Comparison of ENCODE assay signal across 30 cellular contexts in genomic region chr6:133757330-133757729, GRCh38.
A peak's percentile ranks its signal among the peaks of the same experiment; 100 is the strongest.
DNase-seq lines count a peak whose midpoint lies in the region; ATAC-seq, FAIRE-seq and TF ChIP-seq lines count a peak whose summit lies in the region.
"Had no signal": no experiment of that assay in that cellular context is flagged by ENCODE, and none has a peak within 500 bp of the region (broad histone marks: within the 10 kb centered on the region; RNA-seq: fewer than 3 reads in every experiment).

No MANE protein-coding gene starts in this region.

- DNase-seq in cardiac fibroblast (ENCODE audit: low read depth in 2 of 2) = peak; percentile 55 to 80
- DNase-seq in fibroblast of the aortic adventitia (ENCODE audit: low read depth) = peak; percentile 76
- DNase-seq in pancreas = no peak
- DNase-seq in upper lobe of left lung = no peak
- DNase-seq in NCI-H1048 (lab: John Stamatoyannopoulos, UW) = no peak
- no peak for DNase-seq in SW 1271 (lab: John Stamatoyannopoulos, UW)
- DNase-seq in CD8-positive, alpha-beta memory T cell = no peak
- DNase-seq: activated CD4-positive, alpha-beta memory T cell treated with anti-CD3 and anti-CD28 coated beads for 36 hours; activated CD4-positive, CD25-positive, alpha-beta regulatory T cell treated with anti-CD3 and anti-CD28 coated beads, Interleukin-2, amount 50 U/mL, for 72 hours; activated CD8-positive, alpha-beta memory T cell treated with anti-CD3 and anti-CD28 coated beads, Interleukin-2, amount 50 U/mL, for 4 hours; aorta; caudate nucleus; dermis blood vessel endothelial cell; DND-41; HCEC 1CT; NCI-H1417; NCI-H2029 treated with DMSO at 0.1 percent for 48 hours; NCI-H226; NCI-H82; nucleus accumbens; RPMI8226; small intestine had no signal

- H3K36me3 ChIP-seq in pancreas = no peaks in the 10 kb centered on the region
- H3K36me3 ChIP-seq in upper lobe of left lung = no peaks in the 10 kb centered on the region
- H3K36me3 ChIP-seq in CD8-positive, alpha-beta memory T cell (ENCODE audit: insufficient read depth, low read length) = no peaks in the 10 kb centered on the region

- TF ChIP-seq POLR2A in upper lobe of left lung (IDR thresholded peaks at IDR 0.05) = no peak

- H3K27ac ChIP-seq in pancreas = no peak overlapping the region
- H3K27ac ChIP-seq in upper lobe of left lung = peak overlapping the region in 3 of 4 donors; percentile 36 to 75 (median 37)
- H3K27ac ChIP-seq in CD8-positive, alpha-beta memory T cell (ENCODE audit: low read depth, low read length) = no peak overlapping the region
- H3K27ac ChIP-seq: SK-N-MC had no signal

- no peaks in the 10 kb centered on the region for H3K36me3 Mint-ChIP-seq in CD8-positive, alpha-beta memory T cell
- H3K36me3 Mint-ChIP-seq: activated CD4-positive, alpha-beta memory T cell treated with anti-CD3 and anti-CD28 coated beads for 36 hours; activated naive CD8-positive, alpha-beta T cell; type B pancreatic cell had no signal

- no peaks in the 10 kb centered on the region for H3K27me3 ChIP-seq in pancreas
- no peaks in the 10 kb centered on the region for H3K27me3 ChIP-seq in upper lobe of left lung
- no peaks in the 10 kb centered on the region for H3K27me3 ChIP-seq in CD8-positive, alpha-beta memory T cell (ENCODE audit: insufficient read depth, low read length, poor library complexity, severe bottlenecking)

- H3K4me1 Mint-ChIP-seq in CD8-positive, alpha-beta memory T cell = no peaks in the 10 kb centered on the region

- no peak overlapping the region for H3K4me3 Mint-ChIP-seq in CD8-positive, alpha-beta memory T cell
- H3K4me3 Mint-ChIP-seq: activated CD4-positive, alpha-beta memory T cell treated with anti-CD3 and anti-CD28 coated beads for 36 hours; activated naive CD8-positive, alpha-beta T cell; stimulated activated naive CD8-positive, alpha-beta T cell treated with anti-CD3 and anti-CD28 coated beads, Interleukin-15, Interleukin-2, amounts not matched to agents 100 ng/mL and 50 ng/mL, for 24 hours; T-helper 1 cell treated with Interleukin-12 subunit alpha and Interleukin-12 subunit beta and Interleukin-4 antibody, amounts not matched to agents 30 μg/mL and 1 μg/mL, for 36 hours; type B pancreatic cell had no signal

- H3K9me3 Mint-ChIP-seq in CD8-positive, alpha-beta memory T cell = peaks cover 0 to 4% (median 0%) of the 10 kb centered on the region in 5 donors
- H3K9me3 Mint-ChIP-seq: activated CD4-positive, alpha-beta memory T cell treated with anti-CD3 and anti-CD28 coated beads for 36 hours; stimulated activated naive CD8-positive, alpha-beta T cell treated with anti-CD3 and anti-CD28 coated beads, Interleukin-15, Interleukin-2, amounts not matched to agents 100 ng/mL and 50 ng/mL, for 24 hours; T-helper 1 cell treated with Interleukin-12 subunit alpha and Interleukin-12 subunit beta and Interleukin-4 antibody, amounts not matched to agents 30 μg/mL and 1 μg/mL, for 36 hours; type B pancreatic cell had no signal

- TF ChIP-seq CTCF in cardiac fibroblast (IDR thresholded peaks at IDR 0.05; ENCODE audit: low read depth, low read length) (no peak), fibroblast of the aortic adventitia (IDR thresholded peaks at IDR 0.05; ENCODE audit: insufficient read depth, low read length) (no peak), pancreas (IDR thresholded peaks at IDR 0.05) (no peak), upper lobe of left lung (IDR thresholded peaks at IDR 0.05) (no peak)

- CTCF ChIA-PET in CD8-positive, alpha-beta memory T cell (lab: Charles Lee) = no interaction called here

- no peak for TF ChIP-seq EP300 in upper lobe of left lung (IDR thresholded peaks at IDR 0.05)

- H3K9me3 ChIP-seq in pancreas (no peaks in the 10 kb centered on the region), upper lobe of left lung (no peaks in the 10 kb centered on the region)
- no peaks in the 10 kb centered on the region for H3K9me3 ChIP-seq in CD8-positive, alpha-beta memory T cell (ENCODE audit: low read length)

- POLR2A ChIA-PET in CD8-positive, alpha-beta memory T cell (lab: Charles Lee) = no interaction called here

- peak; percentile 20 for FAIRE-seq in pancreas (lab: Jason Lieb, UNC)
- FAIRE-seq: HTR-8/SVneo, K562, small intestine had no signal

- ATAC-seq in pancreas (no peak), upper lobe of left lung (ENCODE audit: low FRiP score in 2 of 2) (peak in 1 of 2 donors; percentile 39), GM21619 (IDR thresholded peaks at IDR 0.05; ENCODE audit: unreplicated experiment) (no peak)
- ATAC-seq: K562 had no signal

- intact Hi-C loops in pancreas (cut with DNase I) = no loop called here

- H3K27me3 Mint-ChIP-seq in CD8-positive, alpha-beta memory T cell = peaks cover 0 to 1% of the 10 kb centered on the region in 2 donors
- H3K27me3 Mint-ChIP-seq: type B pancreatic cell had no signal

- H3K27ac Mint-ChIP-seq in CD8-positive, alpha-beta memory T cell = no peak overlapping the region
- H3K27ac Mint-ChIP-seq: activated CD4-positive, alpha-beta memory T cell treated with anti-CD3 and anti-CD28 coated beads for 36 hours; activated naive CD8-positive, alpha-beta T cell; stimulated activated naive CD8-positive, alpha-beta T cell treated with anti-CD3 and anti-CD28 coated beads, Interleukin-15, Interleukin-2, amounts not matched to agents 100 ng/mL and 50 ng/mL, for 24 hours; T-helper 1 cell treated with Interleukin-12 subunit alpha and Interleukin-12 subunit beta and Interleukin-4 antibody, amounts not matched to agents 30 μg/mL and 1 μg/mL, for 36 hours; type B pancreatic cell had no signal

- H3K4me1 ChIP-seq in pancreas (no peaks in the 10 kb centered on the region), upper lobe of left lung (no peaks in the 10 kb centered on the region)
- no peaks in the 10 kb centered on the region for H3K4me1 ChIP-seq in CD8-positive, alpha-beta memory T cell (ENCODE audit: insufficient read depth, low read length)

- H3K4me3 ChIP-seq in cardiac fibroblast (replicated peaks in 1 of 2; ENCODE audit: low read depth in 2 of 2, low read length in 2 of 2) (no peak overlapping the region), fibroblast of the aortic adventitia (ENCODE audit: low read depth, low read length) (no peak overlapping the region), pancreas (no peak overlapping the region), upper lobe of left lung (no peak overlapping the region)
- no peak overlapping the region for H3K4me3 ChIP-seq in CD8-positive, alpha-beta memory T cell (ENCODE audit: low read length)
- H3K4me3 ChIP-seq: K562, SK-N-MC had no signal

- 43 to 63% methylated on average over 2 of the region's 2 CpGs for WGBS in pancreas, 2 donors
- 59 to 68% methylated on average over 2 of the region's 2 CpGs for WGBS in upper lobe of left lung, 2 donors

Comparison
In these comparisons a context has a peak if more than half of its experiments do, and no peak if none do; other contexts are left out.
1. DNase-seq: peak in cardiac fibroblast (2 of 2) and fibroblast of the aortic adventitia (single experiment); none in pancreas (0 of 6), upper lobe of left lung (0 of 2), NCI-H1048 (single experiment), SW 1271 (0 of 2) and CD8-positive, alpha-beta memory T cell (0 of 5).
2. H3K27ac ChIP-seq: peak in upper lobe of left lung (3 of 4); none in pancreas (0 of 4) and CD8-positive, alpha-beta memory T cell (single experiment).